ENCODE assay signal across 2 cellular contexts in genomic region chr1:68281946-68282615, GRCh38.
TF ChIP-seq lines count a peak whose summit lies in the region.

No MANE protein-coding gene starts in this region.

TF ChIP-seq in GM23338, 12 proteins besides CTCF, POLR2A, EP300 and RAD21:
- TF ChIP-seq JUNB (IDR thresholded peaks at IDR 0.05; ENCODE audit: unreplicated experiment) = no peak
- TF ChIP-seq CREB1 (CRISPR knock-in tag; IDR thresholded peaks at IDR 0.05; ENCODE audit: low read depth) = no peak
- TF ChIP-seq ETS1 (IDR thresholded peaks at IDR 0.05) = no peak
- TF ChIP-seq ZNF331 (CRISPR knock-in tag; IDR thresholded peaks at IDR 0.05; ENCODE audit: low read depth) = no peak
- TF ChIP-seq POLR2AphosphoS5 (IDR thresholded peaks at IDR 0.05; ENCODE audit: low read depth) = no peak

TF ChIP-seq in H1, 55 proteins besides CTCF, POLR2A, EP300 and RAD21:
- no peak for TF ChIP-seq SUZ12 (IDR thresholded peaks at IDR 0.05; ENCODE audit: low read length)
- TF ChIP-seq TEAD4 (IDR thresholded peaks at IDR 0.05; ENCODE audit: low read depth, low read length) = peak; percentile 42; the same call in 1 of the 2 replicates
